In genomic region chr12:6963741-6964446, GRCh38 we compare ENCODE assay signal across 10 cellular contexts. TPM values are rescaled to one million over a fixed set of nuclear protein-coding genes. Genes with fewer than 3 reads are reported as not detected.
A peak's percentile ranks its signal among the peaks of the same experiment; 100 is the strongest.
DNase-seq lines count a peak whose midpoint lies in the region; ATAC-seq, FAIRE-seq and TF ChIP-seq lines count a peak whose summit lies in the region.
"Had no signal": no experiment of that assay in that cellular context is flagged by ENCODE, and none has a peak within 500 bp of the region (broad histone marks: within the 10 kb centered on the region; RNA-seq: fewer than 3 reads in every experiment).

No MANE protein-coding gene starts in this region.

- no peak overlapping the region for H3K14ac ChIP-seq in H1 (ENCODE audit: insufficient read length)

- POLR2A ChIA-PET in H1 (lab: Charles Lee; ENCODE audit: partially characterized antibody) = interaction anchor here (0.5 to 44.0 kb wide), 13 partner anchors 5 to 199 kb away, joined by 3 to 1596 read pairs (median 7); partner anchors contain the start of genes ATN1, C12orf57, C1RL and CDCA3
- POLR2A ChIA-PET in HEK293T (lab: Yijun Ruan, JAX) = interaction anchor here (0.8 to 13.3 kb wide), 11 partner anchors 9 to 144 kb away, joined by 3 to 450 read pairs (median 4); partner anchors contain the start of genes C12orf57, CDCA3, PTPN6 and RNU7-1

- TF ChIP-seq POLR2A in H1 (IDR thresholded peaks at IDR 0.05; ENCODE audit: control extremely low read depth in 1 of 2, low read depth in 2 of 2, low read length in 2 of 2) = no peak

- H3K36me3 ChIP-seq in H1 (ENCODE audit: control insufficient read depth in 2 of 4, insufficient read depth in 4 of 4, low read length in 3 of 4) (peaks cover 28 to 40% (median 29%) of the 10 kb centered on the region in 4 experiments), neutrophil (peaks cover 70% of the 10 kb centered on the region)

- no peaks in the 10 kb centered on the region; the same call in 1 of the 2 replicates for H3K79me1 ChIP-seq in H1 (ENCODE audit: low read depth, low read length)

- H4K91ac ChIP-seq in H1 (replicated peaks; ENCODE audit: insufficient read length, low read length) = peak overlapping the region; percentile 63

- peak overlapping the region; percentile 77; the same call in 1 of the 2 replicates for H2BK20ac ChIP-seq in H1 (ENCODE audit: low read length)

- H3K23me2 ChIP-seq in H1 (ENCODE audit: low read depth, low read length) = peaks cover 16% of the 10 kb centered on the region; the same call in 1 of the 2 replicates

- H2BK120ac ChIP-seq in H1 (replicated peaks; ENCODE audit: low read depth, low read length) = no peak overlapping the region

- no peak for TF ChIP-seq RAD21 in H1 (IDR thresholded peaks at IDR 0.05 in 1 of 2, conservative IDR thresholded peaks at IDR 0.05 in 1 of 2; ENCODE audit: low read depth in 2 of 2, low read length in 2 of 2)

- peak overlapping the region; percentile 33 for H3K56ac ChIP-seq in H1 (replicated peaks; ENCODE audit: insufficient read length, low read depth, low read length)

- CTCF ChIA-PET in H1 (lab: Charles Lee; ENCODE audit: partially characterized antibody) = interaction anchor here (0.6 to 12.2 kb wide), 33 partner anchors 10 to 944 kb away, joined by 3 to 277 read pairs (median 3); partner anchors contain the start of genes C12orf57, C1R, C1RL and PTPN6
- CTCF ChIA-PET in HEK293T (lab: Yijun Ruan, JAX) = interaction anchor here (1.0 to 2.4 kb wide), 6 partner anchors 8 to 95 kb away, joined by 3 to 23 read pairs (median 8); partner anchors contain the start of genes C12orf57 and RNU7-1

- peaks cover 2 to 25% of the 10 kb centered on the region in 2 experiments; a peak in 3 of 4 replicates for H3K79me2 ChIP-seq in H1 (ENCODE audit: control insufficient read depth in 1 of 2, insufficient read depth in 2 of 2, low read length in 2 of 2)

- H3K18ac ChIP-seq in H1 (ENCODE audit: extremely low read depth, low read length) = peak overlapping the region; percentile 92

- DNase-seq in DMS79 treated with DMSO at 0.1 percent for 48 hours (lab: John Stamatoyannopoulos, UW) (peak; percentile 77), NCI-H146 treated with DMSO at 0.1 percent for 48 hours (lab: John Stamatoyannopoulos, UW; ENCODE audit: unreplicated experiment) (peak; percentile 77), H1 (ENCODE audit: low read depth in 1 of 2, low spot score in 2 of 2) (no peak), HEK293T (ENCODE audit: extremely low spot score) (no peak), T1000 (lab: John Stamatoyannopoulos, UW) (no peak), NOMO-1 treated with DMSO at 0.1 percent for 48 hours (lab: John Stamatoyannopoulos, UW; ENCODE audit: unreplicated experiment) (no peak)
- DNase-seq: NCI-H2227 treated with DMSO at 0.1 percent for 48 hours had no signal

- peak overlapping the region; percentile 29; the same call in 1 of the 2 replicates for H2BK15ac ChIP-seq in H1 (ENCODE audit: low read length)

- H2BK5ac ChIP-seq in H1 (ENCODE audit: low read depth, low read length) = peak overlapping the region; percentile 94

- H2BK12ac ChIP-seq in H1 (ENCODE audit: low read depth, low read length) = peak overlapping the region; percentile 68

- H3K9me3 ChIP-seq in H1 (ENCODE audit: insufficient read depth in 2 of 2, low read depth in 1 of 2, low read length in 1 of 2) (no peaks in the 10 kb centered on the region), neutrophil (no peaks in the 10 kb centered on the region)

- no peak overlapping the region for H3K23ac ChIP-seq in H1 (ENCODE audit: insufficient read length)

- H4K8ac ChIP-seq in H1 (ENCODE audit: extremely low read depth, insufficient read depth, low read length) = peak overlapping the region; percentile 90; the same call in 1 of the 2 replicates

- H3K4ac ChIP-seq in H1 (replicated peaks; ENCODE audit: insufficient read length, low read depth, low read length) = peak overlapping the region; percentile 64

- H2AK5ac ChIP-seq in H1 (ENCODE audit: low read depth, low read length) = peak overlapping the region; percentile 89

- H3K9ac ChIP-seq in H1 (replicated peaks in 1 of 4; ENCODE audit: extremely low read depth in 1 of 4, low read depth in 3 of 4, low read length in 3 of 4) = peak overlapping the region; percentile 24 to 79 (median 40); a peak in 6 of 7 replicates

- ATAC-seq in GM18858 (IDR thresholded peaks at IDR 0.05; ENCODE audit: unreplicated experiment) = no peak

- FAIRE-seq in H1 (lab: Jason Lieb, UNC) = no peak

- peaks cover 2 to 4% of the 10 kb centered on the region in 2 experiments for H4K20me1 ChIP-seq in H1 (replicated peaks in 1 of 2; ENCODE audit: control insufficient read depth in 1 of 2, insufficient read depth in 2 of 2, low read length in 2 of 2)

- H3K4me1 ChIP-seq in H1 (replicated peaks in 1 of 4; ENCODE audit: control insufficient read depth in 3 of 4, insufficient read depth in 4 of 4, low read length in 3 of 4) (peaks cover 12 to 44% (median 31%) of the 10 kb centered on the region in 4 experiments), neutrophil (ENCODE audit: control insufficient read depth in 1 of 2, insufficient read depth in 1 of 2, low read depth in 1 of 2, low read length in 1 of 2) (peaks cover 60 to 70% of the 10 kb centered on the region in 2 experiments)

- H4K5ac ChIP-seq in H1 (ENCODE audit: insufficient read length, low read depth, low read length) = peak overlapping the region; percentile 34

- TF ChIP-seq CTCF in H1 (IDR thresholded peaks at IDR 0.05; ENCODE audit: control extremely low read depth in 1 of 3, insufficient read depth in 1 of 3, low read depth in 1 of 3, low read length in 3 of 3) = no peak
- TF ChIP-seq CTCF in neutrophil (IDR thresholded peaks at IDR 0.05) = no peak

- WGBS in H1 (ENCODE audit: extremely low coverage in 1 of 2, insufficient coverage in 1 of 2, insufficient read length in 1 of 2, insufficient replicate concordance in 2 of 2, low coverage in 1 of 2, low lambda C conversion rate in 2 of 2, missing lambda C conversion rate in 1 of 2), 2 experiments = 63% methylated on average over 12 of the region's 18 CpGs; no CpG with 5 or more reads in 1 of the 2 experiments

- peak overlapping the region; percentile 66 to 93 for H3K4me2 ChIP-seq in H1 (ENCODE audit: insufficient read depth in 1 of 2, low read depth in 2 of 2, low read length in 2 of 2)

- H3K27me3 ChIP-seq in H1 (replicated peaks in 1 of 4; ENCODE audit: control insufficient read depth in 3 of 4, extremely low read depth in 1 of 4, insufficient read depth in 3 of 4, low read length in 3 of 4) (no peaks in the 10 kb centered on the region), neutrophil (no peaks in the 10 kb centered on the region)

- H3K27ac ChIP-seq in H1 (ENCODE audit: low read depth, low read length) (peak overlapping the region; percentile 82), neutrophil (peak overlapping the region; percentile 99)

- H3K4me3 ChIP-seq in H1 (ENCODE audit: extremely low read depth in 1 of 4, insufficient read depth in 2 of 4, low read depth in 3 of 4, low read length in 4 of 4) (peak overlapping the region; percentile 68 to 90 (median 82)), neutrophil (ENCODE audit: low read depth in 1 of 2, low read length in 1 of 2) (no peak overlapping the region)

- TF ChIP-seq EP300 in H1 (IDR thresholded peaks at IDR 0.05; ENCODE audit: borderline replicate concordance in 1 of 2, low read depth in 2 of 2, low read length in 2 of 2) = no peak

- no peak overlapping the region for H2AFZ ChIP-seq in H1 (ENCODE audit: low read length)

RNA-seq across cellular contexts. Expression of gene PHB2, which starts 6.6 kb away (rescaled TPM):
- total RNA-seq in H1 (2021; fragmentation: NEBNext Ultra II Directional; extraction: Animal tissue kit (Norgen Biotek cat#: 25700)) = 360 and 368 TPM in 2 replicates
- polyA plus RNA-seq in H1 (2011; rRNA removed) = 579 and 626 TPM in 2 replicates
- polyA plus RNA-seq in H1 (2011; cell fraction: cytosol; rRNA removed) = 622 TPM
- polyA plus RNA-seq in H1 (2011; cell fraction: nucleus; rRNA removed) = 570 TPM
- polyA plus RNA-seq in H1 (2012, experiment 1 of 2) = 317 to 409 TPM (median 397 TPM) in 4 replicates
- 565 TPM for polyA plus RNA-seq in H1 (2012, experiment 2 of 2)
- polyA plus RNA-seq in H1 (2013, experiment 1 of 2) = 552 TPM
- polyA plus RNA-seq in H1 (2013, experiment 2 of 2) = 493 TPM
- polyA minus RNA-seq in H1 (2011; rRNA and poly(A)+ RNA removed) = 282 and 291 TPM in 2 replicates
- polyA minus RNA-seq in H1 (2011; cell fraction: cytosol; rRNA and poly(A)+ RNA removed) = 137 TPM
- 195 TPM for polyA minus RNA-seq in H1 (2011; cell fraction: nucleus; rRNA and poly(A)+ RNA removed)

RNA-seq across cellular contexts. Expression of gene EMG1, which starts 6.8 kb away (rescaled TPM):
- total RNA-seq in H1 (2021; fragmentation: NEBNext Ultra II Directional; extraction: Animal tissue kit (Norgen Biotek cat#: 25700)) = 82.9 and 84.2 TPM in 2 replicates
- polyA plus RNA-seq in H1 (2011; rRNA removed) = 54.3 and 64.3 TPM in 2 replicates
- 83.3 TPM for polyA plus RNA-seq in H1 (2011; cell fraction: cytosol; rRNA removed)
- polyA plus RNA-seq in H1 (2011; cell fraction: nucleus; rRNA removed) = 37.2 TPM
- 78.1 to 120 TPM (median 97.6 TPM) in 4 replicates for polyA plus RNA-seq in H1 (2012, experiment 1 of 2)
- 39.8 TPM for polyA plus RNA-seq in H1 (2012, experiment 2 of 2)
- polyA plus RNA-seq in H1 (2013, experiment 1 of 2) = 66.1 TPM
- polyA plus RNA-seq in H1 (2013, experiment 2 of 2) = 65.0 TPM
- polyA minus RNA-seq in H1 (2011; rRNA and poly(A)+ RNA removed) = 30.4 and 39.9 TPM in 2 replicates
- polyA minus RNA-seq in H1 (2011; cell fraction: cytosol; rRNA and poly(A)+ RNA removed) = 23.6 TPM
- polyA minus RNA-seq in H1 (2011; cell fraction: nucleus; rRNA and poly(A)+ RNA removed) = 32.0 TPM

RNA-seq across cellular contexts. Expression of gene PTPN6, which starts 12.7 kb away (rescaled TPM):
- total RNA-seq in H1 (2021; fragmentation: NEBNext Ultra II Directional; extraction: Animal tissue kit (Norgen Biotek cat#: 25700)) = 25.7 and 28.4 TPM in 2 replicates
- 16.3 and 22.6 TPM in 2 replicates for polyA plus RNA-seq in H1 (2011; rRNA removed)
- polyA plus RNA-seq in H1 (2011; cell fraction: cytosol; rRNA removed) = 21.3 TPM
- polyA plus RNA-seq in H1 (2011; cell fraction: nucleus; rRNA removed) = 32.9 TPM
- polyA plus RNA-seq in H1 (2012, experiment 1 of 2) = 34.9 to 37.3 TPM (median 36.6 TPM) in 4 replicates
- 28.9 TPM for polyA plus RNA-seq in H1 (2012, experiment 2 of 2)
- polyA plus RNA-seq in H1 (2013, experiment 1 of 2) = 23.2 TPM
- 25.8 TPM for polyA plus RNA-seq in H1 (2013, experiment 2 of 2)
- polyA minus RNA-seq in H1 (2011; rRNA and poly(A)+ RNA removed) = 12.4 and 24.5 TPM in 2 replicates
- polyA minus RNA-seq in H1 (2011; cell fraction: cytosol; rRNA and poly(A)+ RNA removed) = 17.8 TPM
- 9.1 TPM for polyA minus RNA-seq in H1 (2011; cell fraction: nucleus; rRNA and poly(A)+ RNA removed)

RNA-seq across cellular contexts. Expression of gene C12orf57, which starts 20.1 kb away (rescaled TPM):
- 174 and 185 TPM in 2 replicates for total RNA-seq in H1 (2021; fragmentation: NEBNext Ultra II Directional; extraction: Animal tissue kit (Norgen Biotek cat#: 25700))
- polyA plus RNA-seq in H1 (2011; rRNA removed) = 993 and 1,124 TPM in 2 replicates
- 811 TPM for polyA plus RNA-seq in H1 (2011; cell fraction: cytosol; rRNA removed)
- polyA plus RNA-seq in H1 (2011; cell fraction: nucleus; rRNA removed) = 653 TPM
- 167 to 390 TPM (median 374 TPM) in 4 replicates for polyA plus RNA-seq in H1 (2012, experiment 1 of 2)
- 596 TPM for polyA plus RNA-seq in H1 (2012, experiment 2 of 2)
- polyA plus RNA-seq in H1 (2013, experiment 1 of 2) = 206 TPM
- polyA plus RNA-seq in H1 (2013, experiment 2 of 2) = 192 TPM
- polyA minus RNA-seq in H1 (2011; rRNA and poly(A)+ RNA removed) = 66.6 and 106 TPM in 2 replicates
- 76.3 TPM for polyA minus RNA-seq in H1 (2011; cell fraction: cytosol; rRNA and poly(A)+ RNA removed)
- polyA minus RNA-seq in H1 (2011; cell fraction: nucleus; rRNA and poly(A)+ RNA removed) = 112 TPM

RNA-seq across cellular contexts. Expression of gene RNU7-1, which starts 20.3 kb away (rescaled TPM):
- total RNA-seq in H1 (2021; fragmentation: NEBNext Ultra II Directional; extraction: Animal tissue kit (Norgen Biotek cat#: 25700)) = not detected in 2 replicates
- not detected in 2 replicates for polyA plus RNA-seq in H1 (2011; rRNA removed)
- polyA plus RNA-seq in H1 (2011; cell fraction: cytosol; rRNA removed) = not detected
- not detected for polyA plus RNA-seq in H1 (2011; cell fraction: nucleus; rRNA removed)
- not detected in 4 replicates for polyA plus RNA-seq in H1 (2012, experiment 1 of 2)
- not detected for polyA plus RNA-seq in H1 (2012, experiment 2 of 2)
- not detected for polyA plus RNA-seq in H1 (2013, experiment 1 of 2)
- not detected for polyA plus RNA-seq in H1 (2013, experiment 2 of 2)
- polyA minus RNA-seq in H1 (2011; rRNA and poly(A)+ RNA removed) = not detected in 2 replicates
- polyA minus RNA-seq in H1 (2011; cell fraction: cytosol; rRNA and poly(A)+ RNA removed) = not detected
- not detected for polyA minus RNA-seq in H1 (2011; cell fraction: nucleus; rRNA and poly(A)+ RNA removed)
- polyA plus RNA-seq: adipose tissue had no signal

Comparison
In these comparisons a context has a peak if more than half of its experiments do, and no peak if none do; other contexts are left out.
1. DNase-seq: peak in DMS79 treated with DMSO at 0.1 percent for 48 hours (single experiment) and NCI-H146 treated with DMSO at 0.1 percent for 48 hours (single experiment); none in H1 (0 of 2), HEK293T (single experiment), T1000 (single experiment) and NOMO-1 treated with DMSO at 0.1 percent for 48 hours (single experiment).
2. H3K4me3 ChIP-seq: peak in H1 (4 of 4); none in neutrophil (0 of 2).